2 cellular contexts compared by ENCODE assay signal in genomic region chr7:64131696-64132095, GRCh38.
"Had no signal": no experiment of that assay in that cellular context is flagged by ENCODE, and none has a peak within 500 bp of the region (broad histone marks: within the 10 kb centered on the region; RNA-seq: fewer than 3 reads in every experiment).

No MANE protein-coding gene starts in this region.

- DNase-seq: GDM1, GF-D8 had no signal
